Comparison of ENCODE assay signal across 39 cellular contexts in the genomic region with DNA sequence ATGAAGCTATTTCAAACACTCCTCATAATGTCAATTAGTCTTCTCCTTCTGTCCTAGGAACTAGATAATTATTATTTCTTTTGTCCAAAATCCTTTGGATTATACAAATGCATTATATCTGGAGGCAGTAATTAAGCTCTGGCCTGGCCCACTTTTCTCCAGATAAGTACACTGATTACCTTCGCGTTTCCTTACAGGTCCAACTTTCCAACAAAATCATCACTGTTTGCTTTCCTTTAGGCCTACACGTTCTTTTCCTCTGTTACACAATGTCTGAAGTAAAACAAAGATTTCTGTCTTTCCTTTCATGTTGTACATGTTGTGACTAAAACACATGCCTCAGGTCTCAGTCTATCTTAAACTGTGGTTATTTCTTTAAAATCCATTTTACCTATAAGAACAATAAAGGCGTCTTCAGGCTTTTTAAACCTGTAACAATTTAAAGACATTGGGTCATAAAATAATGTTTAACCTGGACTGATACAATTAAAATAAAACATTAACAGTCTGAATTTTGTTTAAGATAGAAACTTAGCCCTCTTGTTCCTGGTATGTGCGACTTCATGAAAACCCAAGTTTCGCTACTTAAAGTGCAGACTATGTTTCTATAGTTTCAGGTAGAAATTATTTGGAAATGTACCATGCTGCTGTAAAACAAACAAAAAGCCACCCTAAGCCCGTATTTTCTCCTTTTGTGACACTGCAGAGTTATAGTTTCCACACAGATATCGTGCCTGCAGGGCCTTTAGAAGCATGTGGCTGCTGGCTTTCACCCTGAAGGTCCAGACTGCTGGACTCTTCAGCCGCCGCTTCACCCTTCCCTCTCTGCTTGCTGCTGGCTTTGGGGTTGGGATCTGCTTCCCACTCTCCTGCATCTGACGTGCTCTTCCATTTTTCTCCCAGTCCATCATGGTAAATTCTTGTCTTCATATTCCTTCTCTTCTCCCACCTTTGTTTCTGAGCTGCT.
"Had no signal": no experiment of that assay in that cellular context is flagged by ENCODE, and none has a peak within 500 bp of the region (broad histone marks: within the 10 kb centered on the region; RNA-seq: fewer than 3 reads in every experiment).

No MANE protein-coding gene starts in this region.

- H3K27me3 Mint-ChIP-seq: activated CD4-positive, alpha-beta memory T cell treated with anti-CD3 and anti-CD28 coated beads, Interleukin-2, amount 10 ng/mL, durations not matched to agents 7 days and 5 days; activated CD4-positive, alpha-beta T cell treated with anti-CD3 and anti-CD28 coated beads for 36 hours; activated CD4-positive, alpha-beta T cell treated with anti-CD3 and anti-CD28 coated beads, Interleukin-2, amount 10 ng/mL, durations not matched to agents 7 days and 5 days; activated naive CD8-positive, alpha-beta T cell treated with anti-CD3 and anti-CD28 coated beads for 36 hours had no signal

- H3K4me1 Mint-ChIP-seq: activated CD4-positive, alpha-beta memory T cell treated with anti-CD3 and anti-CD28 coated beads, Interleukin-2, amount 10 ng/mL, durations not matched to agents 7 days and 5 days; activated CD4-positive, alpha-beta T cell treated with anti-CD3 and anti-CD28 coated beads for 36 hours; activated CD4-positive, alpha-beta T cell treated with anti-CD3 and anti-CD28 coated beads, Interleukin-2, amount 10 ng/mL, durations not matched to agents 7 days and 5 days; activated naive CD8-positive, alpha-beta T cell treated with anti-CD3 and anti-CD28 coated beads for 36 hours; activated T-helper 17 cell treated with anti-CD3 and anti-CD28 coated beads, Interleukin-2, amount 50 U/mL, for 72 hours; WTC11 had no signal

- DNase-seq: activated CD4-positive, alpha-beta memory T cell treated with anti-CD3 and anti-CD28 coated beads, Interleukin-2, amount 10 ng/mL, durations not matched to agents 7 days and 5 days; activated CD4-positive, alpha-beta T cell treated with anti-CD3 and anti-CD28 coated beads for 1 hour; activated CD4-positive, alpha-beta T cell treated with anti-CD3 and anti-CD28 coated beads for 36 hours; activated CD4-positive, alpha-beta T cell treated with anti-CD3 and anti-CD28 coated beads for 48 hours; activated CD4-positive, alpha-beta T cell treated with anti-CD3 and anti-CD28 coated beads, Interleukin-2, amount 10 ng/mL, durations not matched to agents 7 days and 5 days; activated CD4-positive, alpha-beta T cell treated with anti-CD3 and anti-CD28 coated beads, Interleukin-2, amount 50 U/mL, for 48 hours; activated CD4-positive, CD25-positive, alpha-beta regulatory T cell; activated CD8-positive, alpha-beta memory T cell treated with anti-CD3 and anti-CD28 coated beads, Interleukin-2, amount 50 U/mL, for 4 hours; activated effector memory CD4-positive, alpha-beta T cell treated with anti-CD3 and anti-CD28 coated beads, Interleukin-2, amount 50 U/mL, for 16 hours; activated gamma-delta T cell treated with Interleukin-2 at 50 U/mL for 16 hours; activated naive CD4-positive, alpha-beta T cell; activated naive CD4-positive, alpha-beta T cell treated with anti-CD3 and anti-CD28 coated beads for 36 hours; activated naive CD4-positive, alpha-beta T cell treated with anti-CD3 and anti-CD28 coated beads, Interleukin-2, amount 50 U/mL, for 16 hours; activated naive CD8-positive, alpha-beta T cell treated with anti-CD3 and anti-CD28 coated beads for 36 hours; activated T-cell treated with anti-CD3 and anti-CD28 coated beads for 4 hours; activated T-cell treated with anti-CD3 and anti-CD28 coated beads, Interleukin-2, amount 50 U/mL, for 1 hour; activated T-cell treated with anti-CD3 and anti-CD28 coated beads, Interleukin-2, amount 50 U/mL, for 4 hours; activated T-cell treated with anti-CD3 and anti-CD28 coated beads, Interleukin-2, amount 50 U/mL, for 72 hours; adrenal gland; amniotic stem cell; aorta; body of pancreas; brain microvascular endothelial cell; central memory CD4-positive, alpha-beta T cell; SW 1271; T-helper 1 cell; T-helper 2 cell; T-helper 9 cell; WERI-Rb-1 had no signal

- H3K27ac ChIP-seq: adrenal gland, body of pancreas, brain microvascular endothelial cell, breast epithelium, WERI-Rb-1 had no signal

- H3K4me3 ChIP-seq: adrenal gland, body of pancreas, breast epithelium had no signal

- H3K9me3 ChIP-seq: adrenal gland, body of pancreas, breast epithelium had no signal

- H3K4me1 ChIP-seq: adrenal gland, body of pancreas, breast epithelium had no signal

- H3K9me3 Mint-ChIP-seq: activated naive CD4-positive, alpha-beta T cell treated with anti-CD3 and anti-CD28 coated beads for 36 hours; activated naive CD8-positive, alpha-beta T cell treated with anti-CD3 and anti-CD28 coated beads for 36 hours had no signal

- H3K36me3 ChIP-seq: adrenal gland, brain microvascular endothelial cell, breast epithelium, WERI-Rb-1 had no signal

- FAIRE-seq: astrocyte, TTC549 had no signal

- H3K36me3 Mint-ChIP-seq: activated naive CD4-positive, alpha-beta T cell treated with anti-CD3 and anti-CD28 coated beads, Interleukin-2, amount 50 U/mL, for 72 hours; activated naive CD8-positive, alpha-beta T cell treated with anti-CD3 and anti-CD28 coated beads for 36 hours had no signal

- H3K27me3 ChIP-seq: adrenal gland, body of pancreas, brain microvascular endothelial cell had no signal

- ATAC-seq: activated CD4-positive, alpha-beta T cell treated with anti-CD3 and anti-CD28 coated beads for 36 hours; activated CD4-positive, CD25-positive, alpha-beta regulatory T cell treated with anti-CD3 and anti-CD28 coated beads, Interleukin-2, amount 50 U/mL, for 24 hours; activated naive CD4-positive, alpha-beta T cell treated with anti-CD3 and anti-CD28 coated beads, Interleukin-2, amount 50 U/mL, for 72 hours; activated T-cell treated with anti-CD3 and anti-CD28 coated beads, Interleukin-2, amount 50 U/mL, for 4 hours; activated T-cell treated with anti-CD3 and anti-CD28 coated beads, Interleukin-2, amount 50 U/mL, for 72 hours; activated T-helper 17 cell treated with anti-CD3 and anti-CD28 coated beads, Interleukin-2, amount 50 U/mL, for 72 hours; body of pancreas; WTC11 had no signal

- H3K27ac Mint-ChIP-seq: activated CD4-positive, alpha-beta memory T cell treated with anti-CD3 and anti-CD28 coated beads, Interleukin-2, amount 10 ng/mL, durations not matched to agents 7 days and 5 days; activated CD4-positive, alpha-beta T cell treated with anti-CD3 and anti-CD28 coated beads for 36 hours; activated CD4-positive, alpha-beta T cell treated with anti-CD3 and anti-CD28 coated beads, Interleukin-2, amount 10 ng/mL, durations not matched to agents 7 days and 5 days; activated naive CD4-positive, alpha-beta T cell treated with anti-CD3 and anti-CD28 coated beads for 36 hours; activated naive CD4-positive, alpha-beta T cell treated with anti-CD3 and anti-CD28 coated beads, Interleukin-2, amount 50 U/mL, for 72 hours; activated naive CD8-positive, alpha-beta T cell treated with anti-CD3 and anti-CD28 coated beads for 36 hours; activated T-cell treated with anti-CD3 and anti-CD28 coated beads, Interleukin-2, amount 50 U/mL, for 72 hours; activated T-helper 1 cell treated with anti-CD3 and anti-CD28 coated beads, Interleukin-12 subunit alpha, Interleukin-12 subunit beta, Interleukin-2, Interleukin-4 antibody, amounts not matched to agents 30 ng/mL and 10 ng/mL and 1 ng/mL, durations not matched to agents 14 hours and 24 hours and 36 hours; activated T-helper 17 cell treated with anti-CD3 and anti-CD28 coated beads, Interleukin-2, amount 50 U/mL, for 72 hours; T-helper 1 cell treated with Interleukin-12 subunit alpha and Interleukin-12 subunit beta and Interleukin-4 antibody, amounts not matched to agents 30 μg/mL and 1 μg/mL, for 36 hours; T-helper 2 cell treated with Interferon-gamma antibody and Interleukin-4, amounts not matched to agents 5 μg/mL and 100 μg/mL, for 36 hours; WTC11 had no signal

- H3K4me3 Mint-ChIP-seq: activated CD4-positive, alpha-beta memory T cell treated with anti-CD3 and anti-CD28 coated beads, Interleukin-2, amount 10 ng/mL, durations not matched to agents 7 days and 5 days; activated CD4-positive, alpha-beta T cell treated with anti-CD3 and anti-CD28 coated beads for 36 hours; activated CD4-positive, alpha-beta T cell treated with anti-CD3 and anti-CD28 coated beads, Interleukin-2, amount 10 ng/mL, durations not matched to agents 7 days and 5 days; activated naive CD4-positive, alpha-beta T cell treated with anti-CD3 and anti-CD28 coated beads for 36 hours; activated naive CD8-positive, alpha-beta T cell treated with anti-CD3 and anti-CD28 coated beads for 36 hours; activated T-cell treated with anti-CD3 and anti-CD28 coated beads, Interleukin-2, amount 50 U/mL, for 4 hours; activated T-cell treated with anti-CD3 and anti-CD28 coated beads, Interleukin-2, amount 50 U/mL, for 72 hours; activated T-helper 1 cell treated with anti-CD3 and anti-CD28 coated beads, Interleukin-12 subunit alpha, Interleukin-12 subunit beta, Interleukin-2, Interleukin-4 antibody, amounts not matched to agents 30 ng/mL and 10 ng/mL and 1 ng/mL, durations not matched to agents 14 hours and 24 hours and 36 hours; activated T-helper 17 cell treated with anti-CD3 and anti-CD28 coated beads, Interleukin-2, amount 50 U/mL, for 72 hours; T-helper 1 cell treated with Interleukin-12 subunit alpha and Interleukin-12 subunit beta and Interleukin-4 antibody, amounts not matched to agents 30 μg/mL and 1 μg/mL, for 36 hours; T-helper 2 cell treated with Interferon-gamma antibody and Interleukin-4, amounts not matched to agents 5 μg/mL and 100 μg/mL, for 36 hours; WTC11 had no signal
